ENCODE assay signal across 8 cellular contexts in genomic region chr6:149862901-149863595, GRCh38. TPM values are rescaled to one million over a fixed set of nuclear protein-coding genes. Genes with fewer than 3 reads are reported as not detected.
DNase-seq lines count a peak whose midpoint lies in the region; ATAC-seq, FAIRE-seq and TF ChIP-seq lines count a peak whose summit lies in the region.

No MANE protein-coding gene starts in this region.

- CTCF ChIA-PET in CD8-positive, alpha-beta memory T cell (lab: Charles Lee): interaction anchor here (1.1 kb wide), 1 partner anchor 93 kb away, joined by 4 read pairs; no protein-coding TSS in a partner anchor

- peak; percentile 13 for FAIRE-seq in HTR-8/SVneo (lab: Jason Lieb, UNC)

- peaks cover 7 to 41% of the 10 kb centered on the region in 2 donors for H3K27me3 Mint-ChIP-seq in CD8-positive, alpha-beta memory T cell

- H3K27ac ChIP-seq in CD8-positive, alpha-beta memory T cell (ENCODE audit: low read depth, low read length): no peak overlapping the region
- H3K27ac ChIP-seq in SJCRH30 (peak overlapping the region; percentile 58), ascending aorta (peak overlapping the region; percentile 90 to 98), right atrium auricular region (peak overlapping the region; percentile 90 to 94)

- no peak for ATAC-seq in GM18858 (IDR thresholded peaks at IDR 0.05; ENCODE audit: unreplicated experiment)

- H3K9me3 ChIP-seq in CD8-positive, alpha-beta memory T cell (ENCODE audit: low read length): no peaks in the 10 kb centered on the region
- H3K9me3 ChIP-seq in SJCRH30 (replicated peaks) (no peaks in the 10 kb centered on the region), ascending aorta (no peaks in the 10 kb centered on the region), right atrium auricular region (no peaks in the 10 kb centered on the region)

- H3K36me3 Mint-ChIP-seq in CD8-positive, alpha-beta memory T cell: no peaks in the 10 kb centered on the region

- TF ChIP-seq CTCF in GM20000 (IDR thresholded peaks at IDR 0.05; ENCODE audit: extremely low read depth, missing control alignments): no peak
- no peak for TF ChIP-seq CTCF in ascending aorta (IDR thresholded peaks at IDR 0.05)
- TF ChIP-seq CTCF in right atrium auricular region (IDR thresholded peaks at IDR 0.05): no peak

- POLR2A ChIA-PET in CD8-positive, alpha-beta memory T cell (lab: Charles Lee): no interaction called here

- H3K4me3 ChIP-seq in CD8-positive, alpha-beta memory T cell (ENCODE audit: low read length): peak overlapping the region; percentile 58
- peak overlapping the region; percentile 69 for H3K4me3 ChIP-seq in SJCRH30
- peak overlapping the region; percentile 68 to 74 for H3K4me3 ChIP-seq in ascending aorta
- peak overlapping the region; percentile 65 to 77 for H3K4me3 ChIP-seq in right atrium auricular region

- peak in 3 of 5 donors; percentile 7 to 24 (median 10) for DNase-seq in CD8-positive, alpha-beta memory T cell
- DNase-seq in GM20000 (ENCODE audit: low spot score) (peak; percentile 59), HTR-8/SVneo (ENCODE audit: insufficient read length, low spot score) (peak; percentile 32), SJCRH30 (peak; percentile 79 to 80), ascending aorta (ENCODE audit: low spot score in 2 of 2) (peak in 1 of 2 donors; percentile 86), right atrium auricular region (ENCODE audit: low spot score) (peak; percentile 75), pons (ENCODE audit: low spot score) (peak; percentile 68)

- H3K4me3 Mint-ChIP-seq in CD8-positive, alpha-beta memory T cell: peak overlapping the region; percentile 62 to 89 (median 83)

- H3K36me3 ChIP-seq in CD8-positive, alpha-beta memory T cell (ENCODE audit: insufficient read depth, low read length): no peaks in the 10 kb centered on the region
- H3K36me3 ChIP-seq in SJCRH30: no peaks in the 10 kb centered on the region
- H3K36me3 ChIP-seq in ascending aorta: no peaks in the 10 kb centered on the region
- H3K36me3 ChIP-seq in right atrium auricular region: no peaks in the 10 kb centered on the region

- peaks cover 8 to 14% (median 12%) of the 10 kb centered on the region in 3 donors for H3K4me1 Mint-ChIP-seq in CD8-positive, alpha-beta memory T cell

- no peaks in the 10 kb centered on the region for H3K27me3 ChIP-seq in CD8-positive, alpha-beta memory T cell (ENCODE audit: insufficient read depth, low read length, poor library complexity, severe bottlenecking)
- no peaks in the 10 kb centered on the region for H3K27me3 ChIP-seq in SJCRH30
- H3K27me3 ChIP-seq in ascending aorta: no peaks in the 10 kb centered on the region
- H3K27me3 ChIP-seq in right atrium auricular region: no peaks in the 10 kb centered on the region

- intact Hi-C loops in ascending aorta (cut with DNase I): loop anchor here (2.0 kb wide), 1 partner anchor 112 kb away; no protein-coding TSS in a partner anchor

- H3K9me3 Mint-ChIP-seq in CD8-positive, alpha-beta memory T cell: no peaks in the 10 kb centered on the region

- H3K27ac Mint-ChIP-seq in CD8-positive, alpha-beta memory T cell: peak overlapping the region in 3 of 8 donors; percentile 6 to 39 (median 35)

- peaks cover 12% of the 10 kb centered on the region for H3K4me1 ChIP-seq in CD8-positive, alpha-beta memory T cell (ENCODE audit: insufficient read depth, low read length)
- H3K4me1 ChIP-seq in SJCRH30 (no peaks in the 10 kb centered on the region; the same call in 1 of the 2 replicates), ascending aorta (peaks cover 5 to 9% of the 10 kb centered on the region in 2 donors), right atrium auricular region (peaks cover 0 to 14% of the 10 kb centered on the region in 2 donors)

RNA-seq across cellular contexts. Expression of gene LRP11, which starts 1.1 kb away (rescaled TPM):
- total RNA-seq in CD8-positive, alpha-beta memory T cell: 1 to 10 TPM; 5.5 to 5.9 TPM
- polyA plus RNA-seq in CD8-positive, alpha-beta memory T cell: 1.1 TPM
- total RNA-seq in SJCRH30 (2014; rRNA removed; shearing (Covaris generic)): 32.4 and 32.8 TPM in 2 replicates
- total RNA-seq in ascending aorta (39.1 TPM), right atrium auricular region (10 to 100 TPM; 17.0 to 25.7 TPM)

RNA-seq across cellular contexts. Expression of gene RAET1E, which starts 34.9 kb away (rescaled TPM):
- total RNA-seq in CD8-positive, alpha-beta memory T cell: not detected
- not detected for polyA plus RNA-seq in CD8-positive, alpha-beta memory T cell
- total RNA-seq in SJCRH30 (2014; rRNA removed; shearing (Covaris generic)): not detected in 2 replicates
- not detected for total RNA-seq in ascending aorta
- 1 to 10 TPM in 1 of 2 donors, under 1 TPM in 1; 0.52 to 4.3 TPM for total RNA-seq in right atrium auricular region

RNA-seq across cellular contexts. Expression of gene RAET1G, which starts 59.9 kb away (rescaled TPM):
- total RNA-seq in CD8-positive, alpha-beta memory T cell: not detected
- polyA plus RNA-seq in CD8-positive, alpha-beta memory T cell: not detected
- not detected in 2 replicates for total RNA-seq in SJCRH30 (2014; rRNA removed; shearing (Covaris generic))
- total RNA-seq in ascending aorta (not detected), right atrium auricular region (1 to 10 TPM; 1.5 to 1.6 TPM)
